In genomic region chr13:43805071-43805468, GRCh38 we compare ENCODE assay signal across 1 cellular context.
TF ChIP-seq lines count a peak whose summit lies in the region.

No MANE protein-coding gene starts in this region.

TF ChIP-seq in GM12878, 131 proteins besides CTCF, POLR2A, EP300 and RAD21 (continued from another document):
- TF ChIP-seq CEBPZ (IDR thresholded peaks at IDR 0.05; ENCODE audit: low read depth, low read length) = no peak
- TF ChIP-seq ATF2 (IDR thresholded peaks at IDR 0.05; ENCODE audit: low read length) = no peak
- TF ChIP-seq SKIL (IDR thresholded peaks at IDR 0.05; ENCODE audit: low read depth, poor library complexity, severe bottlenecking) = no peak
- TF ChIP-seq RCOR1 (conservative IDR thresholded peaks at IDR 0.05; ENCODE audit: low read depth, low read length) = no peak
- TF ChIP-seq MEF2B (IDR thresholded peaks at IDR 0.05; ENCODE audit: partially characterized antibody, poor library complexity, severe bottlenecking) = no peak
